ENCODE assay signal across 26 cellular contexts in genomic region chr12:64445490-64445889, GRCh38. TPM values are rescaled to one million over a fixed set of nuclear protein-coding genes. Genes with fewer than 3 reads are reported as not detected.
DNase-seq lines count a peak whose midpoint lies in the region; ATAC-seq and TF ChIP-seq lines count a peak whose summit lies in the region.
"Had no signal": no experiment of that assay in that cellular context is flagged by ENCODE, and none has a peak within 500 bp of the region (broad histone marks: within the 10 kb centered on the region; RNA-seq: fewer than 3 reads in every experiment).

No MANE protein-coding gene starts in this region.

- no peaks in the 10 kb centered on the region for H3K36me3 ChIP-seq in CD8-positive, alpha-beta T cell (ENCODE audit: insufficient read depth, low read length)
- H3K36me3 ChIP-seq in naive thymus-derived CD4-positive, alpha-beta T cell (ENCODE audit: control insufficient read depth in 2 of 3, insufficient read depth in 3 of 3, low read length in 3 of 3), result peaks cover 0 to 20% (median 0%) of the 10 kb centered on the region in 3 experiments

- H3K4me1 ChIP-seq in CD8-positive, alpha-beta T cell (ENCODE audit: insufficient read depth, low read length), result no peaks in the 10 kb centered on the region
- H3K4me1 ChIP-seq in naive thymus-derived CD4-positive, alpha-beta T cell (ENCODE audit: control insufficient read depth in 2 of 2, insufficient read depth in 2 of 2, low read length in 2 of 2), result peaks cover under 1 to 12% of the 10 kb centered on the region in 2 donors
- H3K4me1 ChIP-seq: Caco-2 had no signal

- POLR2A ChIA-PET in activated CD4-positive, alpha-beta memory T cell treated with anti-CD3 and anti-CD28 coated beads for 36 hours (lab: Charles Lee), result interaction anchor here (0.6 kb wide), 2 partner anchors 20 to 224 kb away, joined by 3 to 6 read pairs; no protein-coding TSS in a partner anchor
- POLR2A ChIA-PET in activated CD4-positive, alpha-beta memory T cell treated with anti-CD3 and anti-CD28 coated beads, Interleukin-2, amount 10 ng/mL, durations not matched to agents 7 days and 5 days (lab: Charles Lee), result interaction anchor here (0.7 kb wide), 1 partner anchor 24 kb away, joined by 3 read pairs; no protein-coding TSS in a partner anchor
- POLR2A ChIA-PET in CD8-positive, alpha-beta T cell (lab: Charles Lee), result interaction anchor here (2.2 kb wide), 1 partner anchor 8 kb away, joined by 5 read pairs; no protein-coding TSS in a partner anchor
- POLR2A ChIA-PET in naive thymus-derived CD4-positive, alpha-beta T cell (lab: Charles Lee), result interaction anchor here (0.6 kb wide), 2 partner anchors 10 to 654 kb away, joined by 4 to 7 read pairs; no protein-coding TSS in a partner anchor

- intact Hi-C loops in activated CD4-positive, alpha-beta memory T cell treated with anti-CD3 and anti-CD28 coated beads for 36 hours (cut with micrococcal nuclease), result no loop called here
- intact Hi-C loops in CD8-positive, alpha-beta T cell (cut with DNase I, micrococcal nuclease), result no loop called here
- intact Hi-C loops in naive thymus-derived CD4-positive, alpha-beta T cell (cut with micrococcal nuclease), result loop anchor here (2.0 kb wide), 2 partner anchors 15 to 21 kb away; no protein-coding TSS in a partner anchor

- H3K4me3 ChIP-seq in CD8-positive, alpha-beta T cell (ENCODE audit: low read depth, low read length), result no peak overlapping the region
- no peak overlapping the region for H3K4me3 ChIP-seq in naive thymus-derived CD4-positive, alpha-beta T cell (ENCODE audit: low read length)
- H3K4me3 ChIP-seq: BLaER1 treated with 17β-estradiol and CSF1 and Interleukin-3, amounts not matched to agents 10 nM and 100 nM; GM12878; GM23248; PC-9 had no signal

- H3K4me1 Mint-ChIP-seq in activated CD4-positive, alpha-beta memory T cell treated with anti-CD3 and anti-CD28 coated beads for 36 hours (ENCODE audit: low read depth), result peaks cover 31% of the 10 kb centered on the region
- H3K4me1 Mint-ChIP-seq in activated CD4-positive, alpha-beta memory T cell treated with anti-CD3 and anti-CD28 coated beads, Interleukin-2, amount 10 ng/mL, durations not matched to agents 7 days and 5 days, result peaks cover 12% of the 10 kb centered on the region
- H3K4me1 Mint-ChIP-seq in CD8-positive, alpha-beta T cell (ENCODE audit: low read depth), result peaks cover 12% of the 10 kb centered on the region
- H3K4me1 Mint-ChIP-seq in naive thymus-derived CD4-positive, alpha-beta T cell, result peaks cover 12 to 38% (median 31%) of the 10 kb centered on the region in 7 donors

- no peaks in the 10 kb centered on the region for H3K9me3 Mint-ChIP-seq in activated CD4-positive, alpha-beta memory T cell treated with anti-CD3 and anti-CD28 coated beads for 36 hours
- H3K9me3 Mint-ChIP-seq in activated CD4-positive, alpha-beta memory T cell treated with anti-CD3 and anti-CD28 coated beads, Interleukin-2, amount 10 ng/mL, durations not matched to agents 7 days and 5 days, result no peaks in the 10 kb centered on the region
- H3K9me3 Mint-ChIP-seq in activated naive CD4-positive, alpha-beta T cell treated with anti-CD3 and anti-CD28 coated beads, Interleukin-2, amount 50 U/mL, for 72 hours, result no peaks in the 10 kb centered on the region
- no peaks in the 10 kb centered on the region for H3K9me3 Mint-ChIP-seq in CD8-positive, alpha-beta T cell
- H3K9me3 Mint-ChIP-seq in naive thymus-derived CD4-positive, alpha-beta T cell, result no peaks in the 10 kb centered on the region
- H3K9me3 Mint-ChIP-seq: CD4-positive, alpha-beta memory T cell had no signal

- peak overlapping the region; percentile 9 for H3K27ac Mint-ChIP-seq in activated CD4-positive, alpha-beta memory T cell treated with anti-CD3 and anti-CD28 coated beads for 36 hours
- H3K27ac Mint-ChIP-seq in activated CD4-positive, alpha-beta memory T cell treated with anti-CD3 and anti-CD28 coated beads, Interleukin-2, amount 10 ng/mL, durations not matched to agents 7 days and 5 days, result no peak overlapping the region
- H3K27ac Mint-ChIP-seq in activated naive CD4-positive, alpha-beta T cell treated with anti-CD3 and anti-CD28 coated beads, Interleukin-2, amount 50 U/mL, for 72 hours, result peak overlapping the region in 1 of 2 donors; percentile 29
- peak overlapping the region; percentile 15 for H3K27ac Mint-ChIP-seq in CD8-positive, alpha-beta T cell
- H3K27ac Mint-ChIP-seq in naive thymus-derived CD4-positive, alpha-beta T cell, result peak overlapping the region in 6 of 9 donors; percentile 14 to 79 (median 54)

- peaks cover 41% of the 10 kb centered on the region for H3K36me3 Mint-ChIP-seq in activated CD4-positive, alpha-beta memory T cell treated with anti-CD3 and anti-CD28 coated beads for 36 hours
- peaks cover 55% of the 10 kb centered on the region for H3K36me3 Mint-ChIP-seq in activated CD4-positive, alpha-beta memory T cell treated with anti-CD3 and anti-CD28 coated beads, Interleukin-2, amount 10 ng/mL, durations not matched to agents 7 days and 5 days (ENCODE audit: low read depth)
- H3K36me3 Mint-ChIP-seq in activated naive CD4-positive, alpha-beta T cell treated with anti-CD3 and anti-CD28 coated beads, Interleukin-2, amount 50 U/mL, for 72 hours, result peaks cover 6 to 34% of the 10 kb centered on the region in 2 donors
- peaks cover 44% of the 10 kb centered on the region for H3K36me3 Mint-ChIP-seq in CD8-positive, alpha-beta T cell
- peaks cover 4 to 26% (median 13%) of the 10 kb centered on the region in 5 donors for H3K36me3 Mint-ChIP-seq in naive thymus-derived CD4-positive, alpha-beta T cell

- TF ChIP-seq CTCF in CD8-positive, alpha-beta T cell (IDR thresholded peaks at IDR 0.05), result no peak

- no peaks in the 10 kb centered on the region for H3K9me3 ChIP-seq in CD8-positive, alpha-beta T cell (ENCODE audit: low read length)
- no peaks in the 10 kb centered on the region for H3K9me3 ChIP-seq in naive thymus-derived CD4-positive, alpha-beta T cell (ENCODE audit: control insufficient read depth in 2 of 3, low read length in 3 of 3)
- H3K9me3 ChIP-seq: BLaER1 treated with 17β-estradiol and CSF1 and Interleukin-3, amounts not matched to agents 10 nM and 100 nM; Caco-2 had no signal

- peak; percentile 26 to 78 for ATAC-seq in activated naive CD4-positive, alpha-beta T cell treated with anti-CD3 and anti-CD28 coated beads, Interleukin-2, amount 50 U/mL, for 72 hours
- no peak for ATAC-seq in CD8-positive, alpha-beta T cell
- ATAC-seq in naive thymus-derived CD4-positive, alpha-beta T cell, result no peak
- ATAC-seq: GM12878, Right ventricle myocardium inferior had no signal

- H3K27me3 Mint-ChIP-seq in activated CD4-positive, alpha-beta memory T cell treated with anti-CD3 and anti-CD28 coated beads for 36 hours, result no peaks in the 10 kb centered on the region
- no peaks in the 10 kb centered on the region for H3K27me3 Mint-ChIP-seq in activated CD4-positive, alpha-beta memory T cell treated with anti-CD3 and anti-CD28 coated beads, Interleukin-2, amount 10 ng/mL, durations not matched to agents 7 days and 5 days
- H3K27me3 Mint-ChIP-seq in CD8-positive, alpha-beta T cell (ENCODE audit: low read depth), result no peaks in the 10 kb centered on the region
- no peaks in the 10 kb centered on the region for H3K27me3 Mint-ChIP-seq in naive thymus-derived CD4-positive, alpha-beta T cell
- H3K27me3 Mint-ChIP-seq: CD4-positive, alpha-beta memory T cell had no signal

- no peaks in the 10 kb centered on the region for H3K27me3 ChIP-seq in CD8-positive, alpha-beta T cell (ENCODE audit: insufficient read depth, low read length)
- H3K27me3 ChIP-seq in naive thymus-derived CD4-positive, alpha-beta T cell (ENCODE audit: control insufficient read depth in 2 of 2, insufficient read depth in 2 of 2, low read length in 2 of 2), result no peaks in the 10 kb centered on the region
- H3K27me3 ChIP-seq: BLaER1 treated with 17β-estradiol and CSF1 and Interleukin-3, amounts not matched to agents 10 nM and 100 nM had no signal

- no peak for DNase-seq in activated CD4-positive, alpha-beta memory T cell treated with anti-CD3 and anti-CD28 coated beads for 36 hours
- DNase-seq in activated CD4-positive, alpha-beta memory T cell treated with anti-CD3 and anti-CD28 coated beads, Interleukin-2, amount 10 ng/mL, durations not matched to agents 7 days and 5 days, result no peak
- no peak for DNase-seq in activated naive CD4-positive, alpha-beta T cell treated with anti-CD3 and anti-CD28 coated beads, Interleukin-2, amount 50 U/mL, for 72 hours (ENCODE audit: low spot score in 2 of 2)
- no peak for DNase-seq in activated naive CD4-positive, alpha-beta T cell (lab: John Stamatoyannopoulos, UW)
- DNase-seq in CD8-positive, alpha-beta T cell, result no peak
- DNase-seq in naive thymus-derived CD4-positive, alpha-beta T cell, result no peak
- DNase-seq in DMS53 (lab: John Stamatoyannopoulos, UW), result no peak
- DNase-seq: AML-193; Caco-2; CD4-positive, alpha-beta memory T cell; DMS79; EL; GDM1; GM23248; H7; NCI-H1048; NCI-H1417; NCI-H1694; NCI-H2029 treated with DMSO at 0.1 percent for 48 hours; NCI-H2227 treated with DMSO at 0.1 percent for 48 hours; NCI-H526 treated with DMSO at 0.1 percent for 48 hours; PC-9 had no signal

- H3K27ac ChIP-seq in CD8-positive, alpha-beta T cell (ENCODE audit: low read depth, low read length), result no peak overlapping the region
- H3K27ac ChIP-seq in naive thymus-derived CD4-positive, alpha-beta T cell (ENCODE audit: low read depth, low read length), result no peak overlapping the region
- H3K27ac ChIP-seq: BLaER1 treated with 17β-estradiol and CSF1 and Interleukin-3, amounts not matched to agents 10 nM and 100 nM; GM23248; HL-60 had no signal

- H3K4me3 Mint-ChIP-seq in activated CD4-positive, alpha-beta memory T cell treated with anti-CD3 and anti-CD28 coated beads for 36 hours, result no peak overlapping the region
- no peak overlapping the region for H3K4me3 Mint-ChIP-seq in activated CD4-positive, alpha-beta memory T cell treated with anti-CD3 and anti-CD28 coated beads, Interleukin-2, amount 10 ng/mL, durations not matched to agents 7 days and 5 days
- H3K4me3 Mint-ChIP-seq in CD8-positive, alpha-beta T cell, result no peak overlapping the region
- H3K4me3 Mint-ChIP-seq in naive thymus-derived CD4-positive, alpha-beta T cell, result no peak overlapping the region
- H3K4me3 Mint-ChIP-seq: CD4-positive, alpha-beta memory T cell had no signal

- CTCF ChIA-PET in activated CD4-positive, alpha-beta memory T cell treated with anti-CD3 and anti-CD28 coated beads for 36 hours (lab: Charles Lee), result no interaction called here
- CTCF ChIA-PET in activated CD4-positive, alpha-beta memory T cell treated with anti-CD3 and anti-CD28 coated beads, Interleukin-2, amount 10 ng/mL, durations not matched to agents 7 days and 5 days (lab: Charles Lee), result interaction anchor here (0.7 kb wide), 1 partner anchor 10 kb away, joined by 4 read pairs; no protein-coding TSS in a partner anchor
- CTCF ChIA-PET in CD8-positive, alpha-beta T cell (lab: Charles Lee), result no interaction called here
- CTCF ChIA-PET in naive thymus-derived CD4-positive, alpha-beta T cell (lab: Charles Lee), result no interaction called here

RNA-seq across cellular contexts. Expression of gene TBK1, which starts 6.4 kb away (rescaled TPM):
- 10 to 100 TPM; 21.7 to 23.4 TPM for total RNA-seq in activated CD4-positive, alpha-beta memory T cell treated with anti-CD3 and anti-CD28 coated beads for 36 hours
- total RNA-seq in activated CD4-positive, alpha-beta memory T cell treated with anti-CD3 and anti-CD28 coated beads, Interleukin-2, amount 10 ng/mL, durations not matched to agents 7 days and 5 days, result 10 to 100 TPM; 34.1 to 36.0 TPM
- 10 to 100 TPM; 21.1 to 47.6 TPM for total RNA-seq in activated naive CD4-positive, alpha-beta T cell treated with anti-CD3 and anti-CD28 coated beads, Interleukin-2, amount 50 U/mL, for 72 hours
- 1 to 10 TPM; 6.2 to 6.7 TPM for total RNA-seq in CD8-positive, alpha-beta T cell
- total RNA-seq in naive thymus-derived CD4-positive, alpha-beta T cell, result 10 to 100 TPM in 4 of 5 experiments, 1 to 10 TPM in 1; 9.0 to 34.0 (median 12.1) TPM
- 1 to 10 TPM; 3.1 to 4.0 TPM for polyA plus RNA-seq in naive thymus-derived CD4-positive, alpha-beta T cell

RNA-seq across cellular contexts. Expression of gene XPOT, which starts 41.3 kb away (rescaled TPM):
- total RNA-seq in activated CD4-positive, alpha-beta memory T cell treated with anti-CD3 and anti-CD28 coated beads for 36 hours, result 100 to 1,000 TPM; 145 to 153 TPM
- total RNA-seq in activated CD4-positive, alpha-beta memory T cell treated with anti-CD3 and anti-CD28 coated beads, Interleukin-2, amount 10 ng/mL, durations not matched to agents 7 days and 5 days, result 100 to 1,000 TPM; 119 to 122 TPM
- 100 to 1,000 TPM; 124 to 138 TPM for total RNA-seq in activated naive CD4-positive, alpha-beta T cell treated with anti-CD3 and anti-CD28 coated beads, Interleukin-2, amount 50 U/mL, for 72 hours
- total RNA-seq in CD8-positive, alpha-beta T cell, result 10 to 100 TPM; 37.9 to 39.5 TPM
- total RNA-seq in naive thymus-derived CD4-positive, alpha-beta T cell, result 100 to 1,000 TPM in 1 of 5 experiments, 10 to 100 TPM in 4; 46.6 to 118 (median 75.1) TPM
- 10 to 100 TPM; 24.8 to 34.1 TPM for polyA plus RNA-seq in naive thymus-derived CD4-positive, alpha-beta T cell

RNA-seq across cellular contexts. Expression of gene C12orf56, which starts 54.9 kb away (rescaled TPM):
- total RNA-seq in activated CD4-positive, alpha-beta memory T cell treated with anti-CD3 and anti-CD28 coated beads for 36 hours, result not detected
- under 1 TPM in 1 of 2 experiments, not detected in 1; 0.40 TPM for total RNA-seq in activated CD4-positive, alpha-beta memory T cell treated with anti-CD3 and anti-CD28 coated beads, Interleukin-2, amount 10 ng/mL, durations not matched to agents 7 days and 5 days
- not detected for total RNA-seq in activated naive CD4-positive, alpha-beta T cell treated with anti-CD3 and anti-CD28 coated beads, Interleukin-2, amount 50 U/mL, for 72 hours
- not detected for total RNA-seq in CD8-positive, alpha-beta T cell
- total RNA-seq in naive thymus-derived CD4-positive, alpha-beta T cell, result under 1 TPM in 2 of 5 experiments, not detected in 3; 0.10 to 0.34 TPM
- polyA plus RNA-seq in naive thymus-derived CD4-positive, alpha-beta T cell, result not detected
- total RNA-seq: CD4-positive, alpha-beta memory T cell; GM12878; PC-9; Right ventricle myocardium inferior had no signal
- polyA plus RNA-seq: CD4-positive, alpha-beta memory T cell; GM12878 had no signal

Comparison
In these comparisons a context has a peak if more than half of its experiments do, and no peak if none do; other contexts are left out.
1. ATAC-seq: peak in activated naive CD4-positive, alpha-beta T cell treated with anti-CD3 and anti-CD28 coated beads, Interleukin-2, amount 50 U/mL, for 72 hours (2 of 2); none in CD8-positive, alpha-beta T cell (single experiment) and naive thymus-derived CD4-positive, alpha-beta T cell (single experiment).
2. intact Hi-C loops: an anchor here in naive thymus-derived CD4-positive, alpha-beta T cell (2.0 kb wide); none called in activated CD4-positive, alpha-beta memory T cell treated with anti-CD3 and anti-CD28 coated beads for 36 hours and CD8-positive, alpha-beta T cell.